19 cellular contexts compared by ENCODE assay signal in the genomic region with DNA sequence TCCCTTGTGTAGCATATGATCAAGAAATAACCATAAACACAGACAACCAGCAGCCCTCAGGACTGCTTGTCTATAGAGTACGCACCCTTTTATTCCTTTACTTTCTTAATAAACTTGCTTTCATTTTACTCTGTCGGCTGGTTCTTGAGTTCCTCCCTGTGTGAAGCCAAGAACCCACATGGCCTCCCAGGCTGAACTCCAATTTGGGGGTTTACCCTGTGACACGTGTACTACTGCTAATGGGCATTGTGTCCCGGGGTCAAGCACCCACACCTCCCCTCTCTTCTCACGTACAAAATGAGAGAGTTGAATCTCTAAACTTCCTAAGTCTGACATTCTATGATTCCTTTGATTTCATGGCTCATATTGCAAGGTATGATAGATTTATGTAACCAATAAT. TPM values are rescaled to one million over a fixed set of nuclear protein-coding genes. Genes with fewer than 3 reads are reported as not detected.
DNase-seq lines count a peak whose midpoint lies in the region; ATAC-seq and TF ChIP-seq lines count a peak whose summit lies in the region.
"Had no signal": no experiment of that assay in that cellular context is flagged by ENCODE, and none has a peak within 500 bp of the region (broad histone marks: within the 10 kb centered on the region; RNA-seq: fewer than 3 reads in every experiment).

No MANE protein-coding gene starts in this region.

- peaks cover 19% of the 10 kb centered on the region for H3K4me1 Mint-ChIP-seq in endodermal cell

- no peak overlapping the region for H3K27ac ChIP-seq in endodermal cell (ENCODE audit: low read depth, low read length)
- peak overlapping the region; percentile 29 to 39 for H3K27ac ChIP-seq in mucosa of rectum (ENCODE audit: low read depth in 2 of 2, low read length in 2 of 2)
- H3K27ac ChIP-seq in thoracic aorta, result peak overlapping the region in 1 of 2 donors; percentile 11
- peak overlapping the region in 1 of 5 donors; percentile 54 for H3K27ac ChIP-seq in adrenal gland
- H3K27ac ChIP-seq: BLaER1, spleen had no signal

- ATAC-seq in thoracic aorta (ENCODE audit: insufficient number of reproducible peaks, low FRiP score, low read depth) (no peak), GM21723 (IDR thresholded peaks at IDR 0.05; ENCODE audit: unreplicated experiment) (no peak)
- ATAC-seq: activated CD4-positive, alpha-beta T cell treated with anti-CD3 and anti-CD28 coated beads for 36 hours had no signal

- intact Hi-C loops in adrenal gland (cut with DNase I), result no loop called here

- in situ Hi-C loops in GM13977 (cut with MboI; ENCODE audit: low pct_unique_long_range_greater_than_20kb, low sequenced_read_pairs, unreplicated experiment), result no loop called here

- H3K9ac ChIP-seq in endodermal cell (ENCODE audit: extremely low read depth, low read length, poor library complexity, severe bottlenecking) (no peak overlapping the region), mucosa of rectum (ENCODE audit: low read depth in 1 of 2, low read length in 2 of 2) (no peak overlapping the region)
- H3K9ac ChIP-seq: BLaER1 had no signal

- H3K27me3 ChIP-seq in MG63, result no peaks in the 10 kb centered on the region
- H3K27me3 ChIP-seq in endodermal cell (ENCODE audit: control insufficient read depth, insufficient read depth, low read length, poor library complexity, severe bottlenecking), result no peaks in the 10 kb centered on the region
- H3K27me3 ChIP-seq in mucosa of rectum (ENCODE audit: control insufficient read depth in 2 of 2, insufficient read depth in 2 of 2, low read length in 2 of 2), result no peaks in the 10 kb centered on the region
- H3K27me3 ChIP-seq in thoracic aorta (replicated peaks; ENCODE audit: insufficient read depth), result no peaks in the 10 kb centered on the region
- H3K27me3 ChIP-seq in adrenal gland, result no peaks in the 10 kb centered on the region
- H3K27me3 ChIP-seq: BLaER1, SJSA1 had no signal

- WGBS in endodermal cell (ENCODE audit: insufficient coverage in 1 of 2, insufficient read length in 1 of 2), 2 experiments, result 89 to 90% methylated on average over 1 to 5 of the region's 5 CpGs
- WGBS in adrenal gland, 4 donors, result 58 to 82% (median 68%) methylated on average over 5 of the region's 5 CpGs

- no peak overlapping the region for H3K4me3 Mint-ChIP-seq in endodermal cell
- H3K4me3 Mint-ChIP-seq: activated CD4-positive, alpha-beta T cell treated with anti-CD3 and anti-CD28 coated beads for 36 hours; activated naive CD4-positive, alpha-beta T cell treated with anti-CD3 and anti-CD28 coated beads, Interleukin-2, amount 50 U/mL, for 24 hours had no signal

- no peak overlapping the region for H3K27ac Mint-ChIP-seq in endodermal cell
- H3K27ac Mint-ChIP-seq: activated CD4-positive, alpha-beta T cell treated with anti-CD3 and anti-CD28 coated beads for 36 hours; activated naive CD4-positive, alpha-beta T cell treated with anti-CD3 and anti-CD28 coated beads, Interleukin-2, amount 50 U/mL, for 24 hours had no signal

- H3K4me1 ChIP-seq in endodermal cell (ENCODE audit: control insufficient read depth, insufficient read depth, low read length), result no peaks in the 10 kb centered on the region
- H3K4me1 ChIP-seq in mucosa of rectum (ENCODE audit: control insufficient read depth in 2 of 2, insufficient read depth in 2 of 2, low read length in 2 of 2), result peaks cover 0 to 2% of the 10 kb centered on the region in 2 donors
- peaks cover 17 to 43% of the 10 kb centered on the region in 2 donors for H3K4me1 ChIP-seq in thoracic aorta (ENCODE audit: control insufficient read depth in 1 of 2, low read depth in 2 of 2)
- H3K4me1 ChIP-seq in adrenal gland (replicated peaks in 1 of 2), result no peaks in the 10 kb centered on the region
- H3K4me1 ChIP-seq: spleen had no signal

- TF ChIP-seq POLR2A in adrenal gland (IDR thresholded peaks at IDR 0.05), result no peak

- peaks cover 3% of the 10 kb centered on the region for H3K36me3 ChIP-seq in MG63
- H3K36me3 ChIP-seq in endodermal cell (ENCODE audit: control insufficient read depth, insufficient read depth, low read length), result no peaks in the 10 kb centered on the region
- no peaks in the 10 kb centered on the region for H3K36me3 ChIP-seq in mucosa of rectum (ENCODE audit: control insufficient read depth in 2 of 2, insufficient read depth in 2 of 2, low read length in 2 of 2)
- H3K36me3 ChIP-seq in thoracic aorta, result no peaks in the 10 kb centered on the region
- H3K36me3 ChIP-seq in adrenal gland (replicated peaks in 1 of 2), result no peaks in the 10 kb centered on the region
- H3K36me3 ChIP-seq: BLaER1, SJSA1, spleen had no signal

- peaks cover 37% of the 10 kb centered on the region for H3K27me3 Mint-ChIP-seq in endodermal cell (ENCODE audit: insufficient read depth)

- no peak for TF ChIP-seq CTCF in endodermal cell (conservative IDR thresholded peaks at IDR 0.05)
- no peak for TF ChIP-seq CTCF in thoracic aorta (IDR thresholded peaks at IDR 0.05)
- no peak for TF ChIP-seq CTCF in GM13977 (IDR thresholded peaks at IDR 0.05; ENCODE audit: extremely low read depth, insufficient read depth, missing control alignments)
- TF ChIP-seq CTCF in adrenal gland (IDR thresholded peaks at IDR 0.05), result no peak

- H3K4me3 ChIP-seq in MG63, result peak overlapping the region; percentile 13; the same call in 1 of the 2 replicates
- no peak overlapping the region for H3K4me3 ChIP-seq in endodermal cell (ENCODE audit: low read length)
- no peak overlapping the region for H3K4me3 ChIP-seq in mucosa of rectum (ENCODE audit: low read length in 2 of 2)
- peak overlapping the region; percentile 46 for H3K4me3 ChIP-seq in thoracic aorta
- H3K4me3 ChIP-seq in adrenal gland, result no peak overlapping the region
- H3K4me3 ChIP-seq: BLaER1, SJSA1, spleen had no signal

- H3K9me3 Mint-ChIP-seq in endodermal cell, result no peaks in the 10 kb centered on the region
- H3K9me3 Mint-ChIP-seq: activated naive CD4-positive, alpha-beta T cell treated with anti-CD3 and anti-CD28 coated beads, Interleukin-2, amount 50 U/mL, for 24 hours had no signal

- DNase-seq in MG63 (no peak), endodermal cell (peak; percentile 52), thoracic aorta (ENCODE audit: low spot score) (no peak), GM13977 (ENCODE audit: low spot score) (no peak), GM19240 (ENCODE audit: insufficient read length, low spot score) (no peak), adrenal gland (no peak)
- DNase-seq: activated CD4-positive, alpha-beta T cell treated with anti-CD3 and anti-CD28 coated beads for 36 hours; activated T-cell treated with anti-CD3 and anti-CD28 coated beads for 4 hours; DMS153; effector CD4-positive, alpha-beta T cell; midbrain; NCI-H187; NCI-H510A treated with DMSO at 0.1 percent for 48 hours; spleen had no signal

- H3K9me3 ChIP-seq in MG63 (no peaks in the 10 kb centered on the region), endodermal cell (ENCODE audit: control insufficient read depth, low read length) (no peaks in the 10 kb centered on the region), mucosa of rectum (ENCODE audit: control insufficient read depth in 2 of 2, low read length in 2 of 2) (no peaks in the 10 kb centered on the region), thoracic aorta (no peaks in the 10 kb centered on the region), adrenal gland (replicated peaks in 1 of 3) (no peaks in the 10 kb centered on the region)
- H3K9me3 ChIP-seq: BLaER1, SJSA1, spleen had no signal

- H3K36me3 Mint-ChIP-seq in endodermal cell (ENCODE audit: low read depth), result no peaks in the 10 kb centered on the region
- H3K36me3 Mint-ChIP-seq: activated naive CD4-positive, alpha-beta T cell treated with anti-CD3 and anti-CD28 coated beads, Interleukin-2, amount 50 U/mL, for 24 hours had no signal

RNA-seq across cellular contexts. Expression of a gene that starts 9.9 kb away (rescaled TPM):
- total RNA-seq in MG63 (2014; rRNA removed; shearing (Covaris generic); ENCODE audit: low replicate concordance), result 13.0 and 52.1 TPM in 2 replicates
- total RNA-seq in endodermal cell, result 1 to 10 TPM in 1 of 2 donors, under 1 TPM in 1; 0.24 to 3.7 TPM
- 6.4 TPM for polyA plus RNA-seq in endodermal cell (2013, experiment 1 of 2)
- polyA plus RNA-seq in endodermal cell (2013, experiment 2 of 2), result 4.8 TPM
- 10 to 100 TPM; 34.9 to 66.7 TPM for total RNA-seq in thoracic aorta
- total RNA-seq in adrenal gland, result 10 to 100 TPM; 10.6 to 39.7 (median 23.3) TPM
- polyA plus RNA-seq in adrenal gland, result 10 to 100 TPM in 2 of 3 donors, 1 to 10 TPM in 1; 7.5 to 31.9 (median 19.4) TPM

Comparison
In these comparisons a context has a peak if more than half of its experiments do, and no peak if none do; other contexts are left out.
1. H3K4me3 ChIP-seq: peak in MG63 (single experiment) and thoracic aorta (single experiment); none in endodermal cell (single experiment), mucosa of rectum (0 of 2) and adrenal gland (0 of 4).